ENCODE assay signal across 23 cellular contexts in genomic region chr3:133996251-133996661, GRCh38. TPM values are rescaled to one million over a fixed set of nuclear protein-coding genes. Genes with fewer than 3 reads are reported as not detected.
DNase-seq lines count a peak whose midpoint lies in the region; ATAC-seq, FAIRE-seq and TF ChIP-seq lines count a peak whose summit lies in the region.
"Had no signal": no experiment of that assay in that cellular context is flagged by ENCODE, and none has a peak within 500 bp of the region (broad histone marks: within the 10 kb centered on the region; RNA-seq: fewer than 3 reads in every experiment).

No MANE protein-coding gene starts in this region.

- no peak overlapping the region for H4K5ac ChIP-seq in mesendoderm (ENCODE audit: low read length)

- H3K23ac ChIP-seq in mesendoderm (ENCODE audit: low read length) = peak overlapping the region; percentile 20
- peak overlapping the region in 1 of 2 experiments; percentile 29 for H3K23ac ChIP-seq in mesenchymal stem cell (ENCODE audit: low read length in 2 of 2)

- H3K9me3 ChIP-seq in mesenchymal stem cell (ENCODE audit: control insufficient read depth, low read length) = no peaks in the 10 kb centered on the region
- H3K9me3 ChIP-seq: breast epithelium, lower lobe of right lung, tibial nerve had no signal

- H3K18ac ChIP-seq in mesendoderm (ENCODE audit: low read length) (no peak overlapping the region), mesenchymal stem cell (ENCODE audit: low read depth in 1 of 2, low read length in 2 of 2) (no peak overlapping the region)

- H3K4me2 ChIP-seq in mesendoderm (ENCODE audit: low read length) = no peak overlapping the region
- H3K4me2 ChIP-seq in mesenchymal stem cell (ENCODE audit: low read length, poor library complexity, severe bottlenecking) = no peak overlapping the region

- peak overlapping the region; percentile 12 for H3K9ac ChIP-seq in mesendoderm (ENCODE audit: low read length)
- H3K9ac ChIP-seq in mesenchymal stem cell (ENCODE audit: low read length) = no peak overlapping the region

- no peak overlapping the region for H3K27ac ChIP-seq in mesendoderm (ENCODE audit: low read depth, low read length)
- no peak overlapping the region for H3K27ac ChIP-seq in mesenchymal stem cell (ENCODE audit: low read length, poor library complexity, severe bottlenecking)
- H3K27ac ChIP-seq: breast epithelium, dorsolateral prefrontal cortex, lower lobe of right lung, SK-N-MC, tibial nerve had no signal

- H3K27me3 ChIP-seq in bronchial epithelial cell (ENCODE audit: control insufficient read depth, insufficient read depth, low read length) (peaks cover 19% of the 10 kb centered on the region), mesendoderm (ENCODE audit: insufficient read depth, low read length, poor library complexity) (no peaks in the 10 kb centered on the region), mesenchymal stem cell (ENCODE audit: control insufficient read depth in 1 of 2, insufficient read depth in 1 of 2, low read length in 2 of 2) (peaks cover 25 to 30% of the 10 kb centered on the region in 2 experiments)
- H3K27me3 ChIP-seq: breast epithelium, dorsolateral prefrontal cortex, tibial nerve had no signal

- H2BK5ac ChIP-seq in mesendoderm (ENCODE audit: low read length) (no peak overlapping the region), mesenchymal stem cell (ENCODE audit: low read depth, low read length, poor library complexity, severe bottlenecking) (no peak overlapping the region)

- TF ChIP-seq CTCF in bronchial epithelial cell (IDR thresholded peaks at IDR 0.05; ENCODE audit: insufficient read depth, low read length, severe bottlenecking) = no peak

- ATAC-seq in GM21526 (IDR thresholded peaks at IDR 0.05; ENCODE audit: low FRiP score, unreplicated experiment) = no peak
- ATAC-seq: lower lobe of right lung had no signal

- H2AK5ac ChIP-seq in mesendoderm (ENCODE audit: low read length) (no peak overlapping the region), mesenchymal stem cell (ENCODE audit: low read length, severe bottlenecking) (no peak overlapping the region)

- H3K4ac ChIP-seq in mesendoderm (ENCODE audit: low read depth, low read length) = no peak overlapping the region
- H3K4ac ChIP-seq in mesenchymal stem cell (ENCODE audit: low read depth in 1 of 2, low read length in 2 of 2) = no peak overlapping the region

- no peaks in the 10 kb centered on the region for H3K79me2 ChIP-seq in mesendoderm (ENCODE audit: control insufficient read depth, insufficient read depth, low read length)

- peaks cover 5% of the 10 kb centered on the region for H3K79me1 ChIP-seq in mesendoderm (ENCODE audit: low read length)
- H3K79me1 ChIP-seq in mesenchymal stem cell (replicated peaks; ENCODE audit: low read length, poor library complexity, severe bottlenecking) = no peaks in the 10 kb centered on the region

- no peak overlapping the region for H3K14ac ChIP-seq in mesenchymal stem cell (ENCODE audit: low read length in 2 of 2)

- H3K4me1 ChIP-seq in mesendoderm (ENCODE audit: control insufficient read depth, low read depth, low read length) (peaks cover 23% of the 10 kb centered on the region), mesenchymal stem cell (ENCODE audit: control insufficient read depth, insufficient read depth, low read depth, low read length) (no peaks in the 10 kb centered on the region)
- H3K4me1 ChIP-seq: breast epithelium had no signal

- intact Hi-C loops in head of caudate nucleus (cut with DNase I) = no loop called here

- no peaks in the 10 kb centered on the region for H3K36me3 ChIP-seq in bronchial epithelial cell (ENCODE audit: control insufficient read depth, insufficient read depth, low read length)
- H3K36me3 ChIP-seq in mesendoderm (ENCODE audit: control insufficient read depth, insufficient read depth, low read length) = no peaks in the 10 kb centered on the region
- H3K36me3 ChIP-seq in mesenchymal stem cell (ENCODE audit: control insufficient read depth in 1 of 2, insufficient read depth in 2 of 2, low read depth in 1 of 2, low read length in 2 of 2) = no peaks in the 10 kb centered on the region
- H3K36me3 ChIP-seq: breast epithelium, lower lobe of right lung, tibial nerve had no signal

- FAIRE-seq in bronchial epithelial cell (lab: Jason Lieb, UNC) = peak; percentile 23

- WGBS in mesendoderm (ENCODE audit: extremely low coverage, insufficient coverage, low lambda C conversion rate) = no CpG with 5 or more reads among the region's 12 CpGs
- 33% methylated on average over 12 of the region's 12 CpGs for WGBS in mesenchymal stem cell

- peak overlapping the region; percentile 66 for H3K56ac ChIP-seq in mesendoderm (ENCODE audit: low read length)

- no peak overlapping the region for H3K4me3 ChIP-seq in bronchial epithelial cell (ENCODE audit: low read depth, low read length)
- H3K4me3 ChIP-seq in mesendoderm (ENCODE audit: low read length) = no peak overlapping the region
- no peak overlapping the region for H3K4me3 ChIP-seq in mesenchymal stem cell (ENCODE audit: insufficient read depth in 1 of 2, low read depth in 1 of 2, low read length in 2 of 2)
- H3K4me3 ChIP-seq: breast epithelium, dorsolateral prefrontal cortex, lower lobe of right lung, SK-N-MC, tibial nerve had no signal

- no peak overlapping the region for H4K91ac ChIP-seq in mesenchymal stem cell (ENCODE audit: low read length)

- H2AFZ ChIP-seq in mesenchymal stem cell (ENCODE audit: low read depth, low read length) = no peak overlapping the region

- H2BK12ac ChIP-seq in mesenchymal stem cell (ENCODE audit: low read length in 2 of 2) = no peak overlapping the region

- H4K8ac ChIP-seq in mesendoderm (ENCODE audit: low read depth, low read length) = no peak overlapping the region
- H4K8ac ChIP-seq in mesenchymal stem cell (ENCODE audit: low read length) = no peak overlapping the region

- H2BK120ac ChIP-seq in mesendoderm (ENCODE audit: low read depth, low read length) = no peak overlapping the region
- no peak overlapping the region for H2BK120ac ChIP-seq in mesenchymal stem cell (ENCODE audit: low read depth, low read length)

- DNase-seq in ELF-1 (ENCODE audit: low read depth, low spot score) = peak; percentile 91
- DNase-seq in NCI-H2171 (lab: John Stamatoyannopoulos, UW) = peak; percentile 24
- no peak for DNase-seq in bronchial epithelial cell (ENCODE audit: low read depth)
- peak; percentile 56 for DNase-seq in mesendoderm
- DNase-seq in mesenchymal stem cell = no peak
- no peak for DNase-seq in foreskin melanocyte
- no peak for DNase-seq in head of caudate nucleus
- DNase-seq: activated B cell treated with CpG ODN at 0.5 μM for 24 hours; activated CD4-positive, alpha-beta memory T cell treated with anti-CD3 and anti-CD28 coated beads, Interleukin-2, amount 10 ng/mL, durations not matched to agents 7 days and 5 days; CD4-positive, alpha-beta memory T cell; immature natural killer cell; lower lobe of right lung; naive B cell; NCI-H2081 treated with DMSO at 0.1 percent for 48 hours; NCI-H82; OCI-M1; stimulated activated CD4-positive, alpha-beta T cell treated with anti-CD3 and anti-CD28 coated beads, Interleukin-2, amount 100 ng/mL, for 48 hours had no signal

- no peak overlapping the region for H2BK15ac ChIP-seq in mesendoderm (replicated peaks; ENCODE audit: low read depth)
- no peak overlapping the region for H2BK15ac ChIP-seq in mesenchymal stem cell (ENCODE audit: low read depth, poor library complexity, severe bottlenecking)

RNA-seq across cellular contexts. Expression of gene SLCO2A1, which starts 33.5 kb away (rescaled TPM):
- total RNA-seq in bronchial epithelial cell = not detected in 2 replicates
- 8.9 TPM for polyA plus RNA-seq in mesendoderm (2013, experiment 1 of 2)
- polyA plus RNA-seq in mesendoderm (2013, experiment 2 of 2) = 7.1 TPM
- polyA plus RNA-seq in mesenchymal stem cell (2013, experiment 1 of 2) = 1.2 TPM
- 1.4 TPM for polyA plus RNA-seq in mesenchymal stem cell (2013, experiment 2 of 2)
- total RNA-seq: activated B cell treated with CpG ODN at 0.5 μM for 24 hours; activated CD4-positive, alpha-beta memory T cell treated with anti-CD3 and anti-CD28 coated beads, Interleukin-2, amount 10 ng/mL, durations not matched to agents 7 days and 5 days; CD4-positive, alpha-beta memory T cell; T-helper 2 cell treated with Interferon-gamma antibody and Interleukin-4, amounts not matched to agents 100 ng/mL and 5 ng/mL, for 36 hours had no signal
- polyA plus RNA-seq: CD4-positive, alpha-beta memory T cell; immature natural killer cell had no signal

Comparison
In these comparisons a context has a peak if more than half of its experiments do, and no peak if none do; other contexts are left out.
1. DNase-seq: peak in ELF-1 (single experiment), NCI-H2171 (single experiment) and mesendoderm (single experiment); none in bronchial epithelial cell (single experiment), mesenchymal stem cell (single experiment), foreskin melanocyte (single experiment) and head of caudate nucleus (0 of 42).